ENCODE assay signal across 17 cellular contexts in genomic region chr14:74947353-74948227, GRCh38. TPM values are rescaled to one million over a fixed set of nuclear protein-coding genes. Genes with fewer than 3 reads are reported as not detected.
A peak's percentile ranks its signal among the peaks of the same experiment; 100 is the strongest.
DNase-seq lines count a peak whose midpoint lies in the region; ATAC-seq, FAIRE-seq and TF ChIP-seq lines count a peak whose summit lies in the region.
"Had no signal": no experiment of that assay in that cellular context is flagged by ENCODE, and none has a peak within 500 bp of the region (broad histone marks: within the 10 kb centered on the region; RNA-seq: fewer than 3 reads in every experiment).

No MANE protein-coding gene starts in this region.

- dilution Hi-C loops in keratinocyte (cut with MboI; ENCODE audit: extremely low pct_ligation_motif_present, low sequenced_read_pairs) = no loop called here

- ATAC-seq in Right ventricle myocardium inferior = no peak
- ATAC-seq in activated CD8-positive, alpha-beta T cell treated with anti-CD3 and anti-CD28 coated beads for 36 hours = no peak
- ATAC-seq in esophagus mucosa = no peak

- H3K79me2 ChIP-seq in keratinocyte (ENCODE audit: control insufficient read depth, insufficient read depth, low read length) = peaks cover 5% of the 10 kb centered on the region

- POLR2A ChIA-PET in activated CD8-positive, alpha-beta T cell treated with anti-CD3 and anti-CD28 coated beads for 36 hours (lab: Charles Lee) = no interaction called here

- H3K9me3 Mint-ChIP-seq in activated CD8-positive, alpha-beta T cell treated with anti-CD3 and anti-CD28 coated beads for 36 hours = no peaks in the 10 kb centered on the region
- H3K9me3 Mint-ChIP-seq: CD8-positive, alpha-beta memory T cell had no signal

- CTCF ChIA-PET in activated CD8-positive, alpha-beta T cell treated with anti-CD3 and anti-CD28 coated beads for 36 hours (lab: Charles Lee) = interaction anchor here (0.7 to 6.3 kb wide), 13 partner anchors 8 to 357 kb away, joined by 3 to 74 read pairs (median 4); partner anchors contain the start of gene PGF

- no peak for DNase-seq in left ventricle myocardium inferior
- no peak for DNase-seq in Right ventricle myocardium inferior (ENCODE audit: missing footprints)
- peak; percentile 38 for DNase-seq in ecto neural progenitor cell (ENCODE audit: low spot score)
- no peak for DNase-seq in keratinocyte (ENCODE audit: low read depth, low spot score)
- no peak for DNase-seq in HCEC 1CT
- DNase-seq in activated CD8-positive, alpha-beta T cell treated with anti-CD3 and anti-CD28 coated beads for 36 hours = no peak
- DNase-seq in GM19238 (ENCODE audit: insufficient read length, low spot score) = no peak
- DNase-seq: CD8-positive, alpha-beta memory T cell; DMS79 treated with DMSO at 0.1 percent for 48 hours; IMR-90; NCI-H1417; NCI-H1930; NK-92 treated with Interleukin-12 subunit alpha and Interleukin-12 subunit beta, amount 100 ng/mL, for 24 hours; RPMI8226; SJCRH30 had no signal

- H3K36me3 Mint-ChIP-seq in activated CD8-positive, alpha-beta T cell treated with anti-CD3 and anti-CD28 coated beads for 36 hours (ENCODE audit: low read depth) = no peaks in the 10 kb centered on the region
- H3K36me3 Mint-ChIP-seq: CD8-positive, alpha-beta memory T cell had no signal

- H3K27ac ChIP-seq in left ventricle myocardium inferior (replicated peaks) (peak overlapping the region; percentile 42), keratinocyte (ENCODE audit: control insufficient read depth, insufficient read depth, low read length) (no peak overlapping the region)
- H3K27ac ChIP-seq: SJCRH30 had no signal

- peak; percentile 23 for FAIRE-seq in keratinocyte (lab: Jason Lieb, UNC)

- TF ChIP-seq CTCF in left ventricle myocardium inferior (IDR thresholded peaks at IDR 0.05; ENCODE audit: borderline replicate concordance) (no peak), keratinocyte (optimal IDR thresholded peaks at IDR 0.05 in 1 of 3, IDR thresholded peaks at IDR 0.05 in 1 of 3, conservative IDR thresholded peaks at IDR 0.05 in 1 of 3; ENCODE audit: extremely low read depth in 1 of 3, insufficient read depth in 2 of 3, low read length in 3 of 3) (no peak)
- TF ChIP-seq CTCF in activated CD8-positive, alpha-beta T cell treated with anti-CD3 and anti-CD28 coated beads for 36 hours (IDR thresholded peaks at IDR 0.05) = no peak

- peak overlapping the region; percentile 52 for H3K4me2 ChIP-seq in keratinocyte (ENCODE audit: control insufficient read depth, extremely low read depth, insufficient read depth, low read depth, low read length)

- intact Hi-C loops in left ventricle myocardium inferior (cut with micrococcal nuclease) = loop anchor here (10.0 kb wide), 1 partner anchor 117 kb away; the partner anchor contains the start of genes ACYP1 and ZC2HC1C
- intact Hi-C loops in Right ventricle myocardium inferior (cut with DNase I) = loop anchor here (2.0 to 10.0 kb wide), 2 partner anchors 57 to 137 kb away; no protein-coding TSS in a partner anchor
- intact Hi-C loops in activated CD8-positive, alpha-beta T cell treated with anti-CD3 and anti-CD28 coated beads for 36 hours (cut with micrococcal nuclease) = loop anchor here (2.0 to 5.0 kb wide), 2 partner anchors 141 to 355 kb away; no protein-coding TSS in a partner anchor

- no peaks in the 10 kb centered on the region for H3K27me3 ChIP-seq in left ventricle myocardium inferior (ENCODE audit: low read depth)
- H3K27me3 ChIP-seq in keratinocyte (ENCODE audit: control insufficient read depth, extremely low read depth, insufficient read depth, low read length) = no peaks in the 10 kb centered on the region
- H3K27me3 ChIP-seq: SJCRH30 had no signal

- H2AFZ ChIP-seq in keratinocyte (ENCODE audit: control insufficient read depth, low read length) = no peak overlapping the region

- H3K27ac Mint-ChIP-seq in activated CD8-positive, alpha-beta T cell treated with anti-CD3 and anti-CD28 coated beads for 36 hours = no peak overlapping the region

- H3K9ac ChIP-seq in keratinocyte (ENCODE audit: control insufficient read depth, extremely low read depth, insufficient read depth, low read length) = no peak overlapping the region

- H3K4me1 ChIP-seq in left ventricle myocardium inferior = peaks cover 57% of the 10 kb centered on the region
- peaks cover 30% of the 10 kb centered on the region for H3K4me1 ChIP-seq in keratinocyte (ENCODE audit: control insufficient read depth, extremely low read depth, insufficient read depth, low read length)

- H3K27me3 Mint-ChIP-seq in activated CD8-positive, alpha-beta T cell treated with anti-CD3 and anti-CD28 coated beads for 36 hours = peaks cover 1% of the 10 kb centered on the region

- no peak overlapping the region for H3K4me3 Mint-ChIP-seq in activated CD8-positive, alpha-beta T cell treated with anti-CD3 and anti-CD28 coated beads for 36 hours
- H3K4me3 Mint-ChIP-seq: CD8-positive, alpha-beta memory T cell had no signal

- H3K9me3 ChIP-seq in left ventricle myocardium inferior (replicated peaks) = no peaks in the 10 kb centered on the region
- H3K9me3 ChIP-seq in keratinocyte (ENCODE audit: control insufficient read depth, low read depth, low read length) = no peaks in the 10 kb centered on the region
- H3K9me3 ChIP-seq: SJCRH30 had no signal

- H3K36me3 ChIP-seq in left ventricle myocardium inferior (no peaks in the 10 kb centered on the region), keratinocyte (ENCODE audit: control insufficient read depth in 2 of 2, extremely low read depth in 1 of 2, insufficient read depth in 2 of 2, low read length in 2 of 2) (peaks cover 21 to 38% of the 10 kb centered on the region in 2 experiments)

- no peaks in the 10 kb centered on the region for H3K9me1 ChIP-seq in keratinocyte (ENCODE audit: control insufficient read depth, extremely low read depth, insufficient read depth, low read length)

- H4K20me1 ChIP-seq in keratinocyte (ENCODE audit: control insufficient read depth, extremely low read depth, insufficient read depth, low read length) = peaks cover 2% of the 10 kb centered on the region

- H3K4me3 ChIP-seq in left ventricle myocardium inferior (no peak overlapping the region), keratinocyte (ENCODE audit: control insufficient read depth in 2 of 3, extremely low read depth in 1 of 3, insufficient read depth in 2 of 3, low read depth in 1 of 3, low read length in 3 of 3) (no peak overlapping the region)
- H3K4me3 ChIP-seq: SJCRH30 had no signal

- peaks cover 4% of the 10 kb centered on the region for H3K4me1 Mint-ChIP-seq in activated CD8-positive, alpha-beta T cell treated with anti-CD3 and anti-CD28 coated beads for 36 hours (ENCODE audit: low read depth)

RNA-seq across cellular contexts. Expression of gene PGF, which starts 7.8 kb away (rescaled TPM):
- 4.2 TPM for total RNA-seq in left ventricle myocardium inferior
- total RNA-seq in Right ventricle myocardium inferior = 6.5 TPM
- 16.5 to 19.0 TPM (median 17.5 TPM) in 3 replicates for polyA plus RNA-seq in keratinocyte
- polyA plus RNA-seq in keratinocyte (2011; ENCODE audit: low read depth) = 4.3 TPM
- 11.8 and 26.1 TPM in 2 replicates for polyA plus RNA-seq in keratinocyte (2011; cell fraction: cytosol; rRNA removed)
- polyA plus RNA-seq in keratinocyte (2011; cell fraction: nucleus; rRNA removed) = 15.8 and 22.6 TPM in 2 replicates
- 21.3 and 25.5 TPM in 2 replicates for polyA plus RNA-seq in keratinocyte (2012; ENCODE audit: low replicate concordance)
- 8.5 to 14.9 TPM (median 9.4 TPM) in 3 replicates for polyA minus RNA-seq in keratinocyte
- 22.3 TPM for polyA minus RNA-seq in keratinocyte (2011; cell fraction: cytosol; rRNA and poly(A)+ RNA removed)
- polyA minus RNA-seq in keratinocyte (2011; cell fraction: nucleus; rRNA and poly(A)+ RNA removed) = 9.2 and 10.9 TPM in 2 replicates
- under 1 TPM; 0.27 to 0.45 TPM for total RNA-seq in activated CD8-positive, alpha-beta T cell treated with anti-CD3 and anti-CD28 coated beads for 36 hours
- 4.1 TPM for total RNA-seq in esophagus mucosa
- polyA plus RNA-seq: CD8-positive, alpha-beta memory T cell had no signal

RNA-seq across cellular contexts. Expression of gene RPS6KL1, which starts 24.5 kb away (rescaled TPM):
- total RNA-seq in left ventricle myocardium inferior = 20.5 TPM
- total RNA-seq in Right ventricle myocardium inferior = 19.1 TPM
- polyA plus RNA-seq in keratinocyte = 0.19 to 1.8 TPM (median 0.69 TPM) in 3 replicates
- 0.81 TPM for polyA plus RNA-seq in keratinocyte (2011; ENCODE audit: low read depth)
- polyA plus RNA-seq in keratinocyte (2011; cell fraction: cytosol; rRNA removed) = 0.38 and 0.49 TPM in 2 replicates
- polyA plus RNA-seq in keratinocyte (2011; cell fraction: nucleus; rRNA removed) = 0.78 and 1.0 TPM in 2 replicates
- 0.51 and 1.0 TPM in 2 replicates for polyA plus RNA-seq in keratinocyte (2012; ENCODE audit: low replicate concordance)
- 1.2 to 2.6 TPM in 2 of 3 replicates, not detected in the other for polyA minus RNA-seq in keratinocyte
- not detected for polyA minus RNA-seq in keratinocyte (2011; cell fraction: cytosol; rRNA and poly(A)+ RNA removed)
- polyA minus RNA-seq in keratinocyte (2011; cell fraction: nucleus; rRNA and poly(A)+ RNA removed) = 0.11 TPM in 1 of 2 replicates, not detected in the other
- 1 to 10 TPM; 4.1 to 5.1 TPM for total RNA-seq in activated CD8-positive, alpha-beta T cell treated with anti-CD3 and anti-CD28 coated beads for 36 hours
- total RNA-seq in esophagus mucosa = 1.7 TPM
- total RNA-seq: H4 had no signal
- polyA plus RNA-seq: CD8-positive, alpha-beta memory T cell had no signal

RNA-seq across cellular contexts. Expression of gene EIF2B2, which starts 55.1 kb away (rescaled TPM):
- total RNA-seq in left ventricle myocardium inferior = 31.5 TPM
- 34.0 TPM for total RNA-seq in Right ventricle myocardium inferior
- polyA plus RNA-seq in keratinocyte = 112 to 114 TPM (median 113 TPM) in 3 replicates
- polyA plus RNA-seq in keratinocyte (2011; ENCODE audit: low read depth) = 21.6 TPM
- 98.8 and 122 TPM in 2 replicates for polyA plus RNA-seq in keratinocyte (2011; cell fraction: cytosol; rRNA removed)
- 81.7 and 85.0 TPM in 2 replicates for polyA plus RNA-seq in keratinocyte (2011; cell fraction: nucleus; rRNA removed)
- polyA plus RNA-seq in keratinocyte (2012; ENCODE audit: low replicate concordance) = 68.5 and 72.2 TPM in 2 replicates
- 51.9 to 58.9 TPM (median 54.6 TPM) in 3 replicates for polyA minus RNA-seq in keratinocyte
- polyA minus RNA-seq in keratinocyte (2011; cell fraction: cytosol; rRNA and poly(A)+ RNA removed) = 40.7 TPM
- 13.5 and 29.6 TPM in 2 replicates for polyA minus RNA-seq in keratinocyte (2011; cell fraction: nucleus; rRNA and poly(A)+ RNA removed)
- total RNA-seq in activated CD8-positive, alpha-beta T cell treated with anti-CD3 and anti-CD28 coated beads for 36 hours = 10 to 100 TPM; 50.5 to 51.9 TPM
- 38.7 TPM for total RNA-seq in esophagus mucosa
